ENCODE assay signal across 8 cellular contexts in the genomic region with DNA sequence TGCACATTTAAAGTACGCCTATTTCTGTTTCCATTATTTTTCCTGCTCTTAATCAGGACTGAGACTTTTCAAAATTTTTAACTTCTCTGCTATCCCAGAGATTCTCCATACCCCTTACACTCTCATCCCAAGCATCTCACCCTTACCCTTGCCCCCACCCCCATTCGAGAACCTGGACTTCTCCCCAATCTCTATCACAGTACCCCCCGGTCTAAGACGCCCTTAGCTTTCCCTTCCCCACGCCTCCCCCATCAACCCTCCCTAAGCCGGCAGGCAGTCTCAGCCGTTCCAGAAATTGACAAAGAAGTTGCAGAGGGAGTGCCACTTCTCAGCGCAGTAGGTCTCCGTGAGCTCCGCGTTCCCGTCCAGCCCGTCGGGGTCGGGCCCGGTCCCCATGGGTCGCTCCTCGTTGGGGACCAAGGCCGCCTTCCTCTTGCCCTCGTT. TPM values are rescaled to one million over a fixed set of nuclear protein-coding genes. Genes with fewer than 3 reads are reported as not detected.
DNase-seq lines count a peak whose midpoint lies in the region; ATAC-seq and TF ChIP-seq lines count a peak whose summit lies in the region.

No MANE protein-coding gene starts in this region.

- no peak for ATAC-seq in body of pancreas
- ATAC-seq in thoracic aorta (ENCODE audit: insufficient number of reproducible peaks, low FRiP score, low read depth) = no peak
- ATAC-seq in HG02885 (IDR thresholded peaks at IDR 0.05; ENCODE audit: poor library complexity, unreplicated experiment) = no peak
- ATAC-seq in HG02884 (IDR thresholded peaks at IDR 0.05; ENCODE audit: unreplicated experiment) = no peak

- WGBS in body of pancreas, 2 donors = 4 to 12% methylated on average over 9 to 20 of the region's 20 CpGs

- DNase-seq in ELR (ENCODE audit: low read depth) (peak; percentile 37), body of pancreas (peak in 1 of 4 donors; percentile 14), kidney tubule cell (ENCODE audit: low spot score) (peak; percentile 3), thoracic aorta (ENCODE audit: low spot score) (no peak), islet precursor cell (no peak)

- H3K27me3 ChIP-seq in HUES48 (ENCODE audit: control insufficient read depth, insufficient read depth, low read length) = no peaks in the 10 kb centered on the region
- H3K27me3 ChIP-seq in body of pancreas = no peaks in the 10 kb centered on the region
- H3K27me3 ChIP-seq in thoracic aorta (replicated peaks; ENCODE audit: insufficient read depth) = no peaks in the 10 kb centered on the region

- H3K27ac ChIP-seq in HUES48 (ENCODE audit: low read depth, low read length) = peak overlapping the region; percentile 44
- H3K27ac ChIP-seq in body of pancreas = peak overlapping the region in 3 of 4 donors; percentile 48 to 77 (median 58)
- H3K27ac ChIP-seq in thoracic aorta = peak overlapping the region; percentile 76 to 86

- H3K9ac ChIP-seq in HUES48 (ENCODE audit: low read depth, low read length) = peak overlapping the region; percentile 44; the same call in 1 of the 2 replicates

- H3K4me1 ChIP-seq in HUES48 (ENCODE audit: control insufficient read depth, insufficient read depth, low read length) (peaks cover 7% of the 10 kb centered on the region; the same call in 1 of the 2 replicates), body of pancreas (peaks cover 17% of the 10 kb centered on the region), thoracic aorta (ENCODE audit: control insufficient read depth in 1 of 2, low read depth in 2 of 2) (peaks cover 5 to 16% of the 10 kb centered on the region in 2 donors)

- H3K9me3 ChIP-seq in HUES48 (ENCODE audit: control insufficient read depth, insufficient read depth, low read length) (no peaks in the 10 kb centered on the region), body of pancreas (no peaks in the 10 kb centered on the region), thoracic aorta (no peaks in the 10 kb centered on the region)

- H3K36me3 ChIP-seq in HUES48 (ENCODE audit: control insufficient read depth, insufficient read depth, low read length) (peaks cover 16% of the 10 kb centered on the region), body of pancreas (replicated peaks in 1 of 2; ENCODE audit: insufficient read depth in 1 of 2, low read depth in 2 of 2) (no peaks in the 10 kb centered on the region), thoracic aorta (no peaks in the 10 kb centered on the region)

- TF ChIP-seq CTCF in body of pancreas (IDR thresholded peaks at IDR 0.05) = no peak
- TF ChIP-seq CTCF in thoracic aorta (IDR thresholded peaks at IDR 0.05) = no peak

- intact Hi-C loops in body of pancreas (cut with DNase I) = no loop called here

- TF ChIP-seq POLR2A in body of pancreas (IDR thresholded peaks at IDR 0.05) = no peak

- peak overlapping the region; percentile 88 for H3K4me3 ChIP-seq in HUES48 (ENCODE audit: low read depth, low read length)
- H3K4me3 ChIP-seq in body of pancreas = peak overlapping the region; percentile 69 to 94
- peak overlapping the region; percentile 90 for H3K4me3 ChIP-seq in thoracic aorta

RNA-seq across cellular contexts. Expression of a gene that starts 1.4 kb away (rescaled TPM):
- 1 to 10 TPM; 2.3 to 3.4 TPM for total RNA-seq in body of pancreas
- total RNA-seq in thoracic aorta = 1 to 10 TPM in 1 of 2 donors, under 1 TPM in 1; 0.81 to 2.0 TPM

RNA-seq across cellular contexts. Expression of a gene that starts 15.6 kb away (rescaled TPM):
- total RNA-seq in body of pancreas (10 to 100 TPM; 30.0 to 39.7 TPM), thoracic aorta (10 to 100 TPM; 55.4 to 72.2 TPM)

Comparison
In these comparisons a context has a peak if more than half of its experiments do, and no peak if none do; other contexts are left out.
1. DNase-seq: peak in ELR (single experiment) and kidney tubule cell (single experiment); none in thoracic aorta (single experiment) and islet precursor cell (single experiment).
2. Peak in every context shown above with its lines, with median percentiles within 50 percentile points of each other: H3K27ac ChIP-seq and H3K4me3 ChIP-seq.